ENCODE assay signal across 8 cellular contexts in the genomic region with DNA sequence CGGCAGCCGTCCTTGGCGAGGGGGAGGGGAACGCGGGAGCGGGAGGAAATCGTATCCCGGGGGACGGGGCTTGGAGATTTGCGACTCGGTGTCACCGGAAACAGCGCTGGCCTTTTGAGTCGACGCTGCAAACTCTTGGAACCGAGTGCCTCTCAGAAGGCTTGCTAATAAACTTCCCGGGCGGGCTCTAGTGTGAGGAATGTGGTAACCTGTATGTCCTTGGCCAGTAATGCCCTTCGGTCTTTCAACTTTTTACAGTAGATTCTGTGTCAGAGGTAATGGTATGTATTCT.
DNase-seq lines count a peak whose midpoint lies in the region; ATAC-seq and TF ChIP-seq lines count a peak whose summit lies in the region.

No MANE protein-coding gene starts in this region.

- TF ChIP-seq CTCF in Caco-2 (IDR thresholded peaks at IDR 0.05; ENCODE audit: insufficient read depth in 1 of 2, low read depth in 1 of 2, low read length in 1 of 2, severe bottlenecking in 1 of 2, unreplicated experiment in 1 of 2), result no peak
- TF ChIP-seq CTCF in breast epithelium (IDR thresholded peaks at IDR 0.05), result peak in 1 of 3 donors; percentile 20
- TF ChIP-seq CTCF in GM10248 (IDR thresholded peaks at IDR 0.05; ENCODE audit: control extremely low read depth, extremely low read depth, low read depth, missing control alignments), result no peak

- peaks cover 6% of the 10 kb centered on the region; the same call in 1 of the 2 replicates for H3K4me1 ChIP-seq in Caco-2
- peaks cover 10% of the 10 kb centered on the region; the same call in 1 of the 2 replicates for H3K4me1 ChIP-seq in HUES6 (ENCODE audit: control insufficient read depth, insufficient read depth, low read length)
- H3K4me1 ChIP-seq in breast epithelium, result peaks cover 0 to 23% of the 10 kb centered on the region in 2 donors
- peaks cover 16% of the 10 kb centered on the region in 2 donors for H3K4me1 ChIP-seq in mucosa of rectum (ENCODE audit: control insufficient read depth in 2 of 2, insufficient read depth in 2 of 2, low read length in 2 of 2)

- TF ChIP-seq POLR2A in breast epithelium (IDR thresholded peaks at IDR 0.05), result no peak

- peak overlapping the region; percentile 90 for H3K27ac Mint-ChIP-seq in Caco-2 (ENCODE audit: unreplicated experiment)

- POLR2A ChIA-PET in Caco-2 (lab: Charles Lee) (interaction anchor here (1.0 kb wide), 1 partner anchor 12 kb away, joined by 5 read pairs; no protein-coding TSS in a partner anchor), GM10248 (lab: Yijun Ruan, JAX) (no interaction called here)

- intact Hi-C loops in Caco-2 (cut with micrococcal nuclease; ENCODE audit: unreplicated experiment), result loop anchor here (2.0 kb wide), 2 partner anchors 92 to 102 kb away; partner anchors contain the start of gene ZNF169
- intact Hi-C loops in breast epithelium (cut with DNase I; ENCODE audit: low total_unique reads), result no loop called here

- ATAC-seq in GM21526 (IDR thresholded peaks at IDR 0.05; ENCODE audit: low FRiP score, unreplicated experiment) (no peak), HG03139 (IDR thresholded peaks at IDR 0.05; ENCODE audit: unreplicated experiment) (no peak)

- peaks cover 23% of the 10 kb centered on the region for H3K36me3 Mint-ChIP-seq in Caco-2 (ENCODE audit: insufficient read depth, unreplicated experiment)

- H3K9me3 ChIP-seq in Caco-2 (no peaks in the 10 kb centered on the region), HUES6 (ENCODE audit: control insufficient read depth, insufficient read depth, low read depth, low read length) (no peaks in the 10 kb centered on the region), breast epithelium (no peaks in the 10 kb centered on the region), mucosa of rectum (ENCODE audit: control insufficient read depth in 2 of 2, low read length in 2 of 2) (no peaks in the 10 kb centered on the region)

- H3K27ac ChIP-seq in HUES6 (ENCODE audit: low read depth, low read length), result peak overlapping the region; percentile 96
- H3K27ac ChIP-seq in breast epithelium, result peak overlapping the region; percentile 100
- H3K27ac ChIP-seq in mucosa of rectum (ENCODE audit: low read depth in 2 of 2, low read length in 2 of 2), result peak overlapping the region; percentile 99 to 100

- DNase-seq in Caco-2 (no peak), breast epithelium (ENCODE audit: low spot score in 2 of 2) (no peak), DMS53 treated with DMSO at 0.1 percent for 48 hours (lab: John Stamatoyannopoulos, UW; ENCODE audit: unreplicated experiment) (no peak), GM10248 (ENCODE audit: extremely low spot score) (no peak)

- no TSS peak for BruUV-seq in Caco-2 (replicated peaks; lab: Mats Ljungman, UMichigan)

- H3K27me3 ChIP-seq in Caco-2 (replicated peaks; ENCODE audit: control insufficient read depth, insufficient read depth, low read length), result no peaks in the 10 kb centered on the region
- H3K27me3 ChIP-seq in HUES6 (ENCODE audit: control insufficient read depth, insufficient read depth, low read length), result no peaks in the 10 kb centered on the region
- no peaks in the 10 kb centered on the region for H3K27me3 ChIP-seq in breast epithelium
- H3K27me3 ChIP-seq in mucosa of rectum (ENCODE audit: control insufficient read depth in 2 of 2, insufficient read depth in 2 of 2, low read length in 2 of 2), result no peaks in the 10 kb centered on the region

- peak overlapping the region; percentile 84 for H3K4me3 Mint-ChIP-seq in Caco-2 (ENCODE audit: unreplicated experiment)

- peak overlapping the region; percentile 75 for H3K4me3 ChIP-seq in Caco-2 (ENCODE audit: low read depth, low read length)
- H3K4me3 ChIP-seq in HUES6 (ENCODE audit: low read depth, low read length), result peak overlapping the region; percentile 83
- H3K4me3 ChIP-seq in breast epithelium, result peak overlapping the region; percentile 78 to 99 (median 90)
- peak overlapping the region; percentile 79 to 96 for H3K4me3 ChIP-seq in mucosa of rectum (ENCODE audit: low read length in 2 of 2)

- no peaks in the 10 kb centered on the region for H3K9me3 Mint-ChIP-seq in Caco-2 (ENCODE audit: unreplicated experiment)

- H3K9ac ChIP-seq in HUES6 (ENCODE audit: low read length) (peak overlapping the region; percentile 95), mucosa of rectum (ENCODE audit: low read depth in 1 of 2, low read length in 2 of 2) (peak overlapping the region; percentile 56 to 76)

- no peaks in the 10 kb centered on the region for H3K27me3 Mint-ChIP-seq in Caco-2 (ENCODE audit: insufficient read depth, unreplicated experiment)

- H3K36me3 ChIP-seq in Caco-2 (ENCODE audit: control insufficient read depth, insufficient read depth, low read length) (no peaks in the 10 kb centered on the region), HUES6 (ENCODE audit: control insufficient read depth, insufficient read depth, low read length) (peaks cover 11% of the 10 kb centered on the region; the same call in 1 of the 2 replicates), breast epithelium (no peaks in the 10 kb centered on the region), mucosa of rectum (ENCODE audit: control insufficient read depth in 2 of 2, insufficient read depth in 2 of 2, low read length in 2 of 2) (no peaks in the 10 kb centered on the region)

- peaks cover 7% of the 10 kb centered on the region for H3K4me1 Mint-ChIP-seq in Caco-2 (ENCODE audit: low read depth, unreplicated experiment)

- CTCF ChIA-PET in Caco-2 (lab: Charles Lee) (no interaction called here), GM10248 (lab: Yijun Ruan, JAX) (interaction anchor here (2.9 kb wide), 1 partner anchor 46 kb away, joined by 14 read pairs; no protein-coding TSS in a partner anchor)
